ENCODE assay signal across 8 cellular contexts in the genomic region with DNA sequence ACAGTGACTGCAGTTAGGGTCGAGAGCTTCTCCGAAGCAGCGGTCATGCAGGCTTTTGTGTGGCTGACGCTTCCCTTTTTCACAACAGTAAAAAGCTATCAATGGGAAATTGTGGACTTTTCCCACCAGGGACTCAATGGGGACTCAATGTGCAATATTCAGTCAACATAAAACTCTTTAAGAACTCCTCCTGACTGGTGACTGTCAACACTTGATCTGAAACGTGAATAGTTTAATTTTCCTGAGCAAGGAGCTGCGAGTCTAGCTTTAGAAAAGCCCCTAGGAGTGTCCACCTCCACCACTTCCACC. TPM values are rescaled to one million over a fixed set of nuclear protein-coding genes. Genes with fewer than 3 reads are reported as not detected.
A peak's percentile ranks its signal among the peaks of the same experiment; 100 is the strongest.
DNase-seq lines count a peak whose midpoint lies in the region; ATAC-seq and TF ChIP-seq lines count a peak whose summit lies in the region.

No MANE protein-coding gene starts in this region.

- TF ChIP-seq POLR2A in gastrocnemius medialis (IDR thresholded peaks at IDR 0.05) = no peak

- H3K79me2 ChIP-seq in GM23338 (replicated peaks; ENCODE audit: insufficient read depth) = no peaks in the 10 kb centered on the region

- H3K4me1 ChIP-seq in GM23338 (ENCODE audit: insufficient read depth) (no peaks in the 10 kb centered on the region), gastrocnemius medialis (peaks cover 11 to 24% of the 10 kb centered on the region in 2 donors)

- H3K27me3 Mint-ChIP-seq in GM23338 (ENCODE audit: insufficient read depth, low read depth, poor library complexity) = peaks cover 34% of the 10 kb centered on the region

- H3K9me3 Mint-ChIP-seq in GM23338 = no peaks in the 10 kb centered on the region

- no peaks in the 10 kb centered on the region for H3K36me3 Mint-ChIP-seq in GM23338 (ENCODE audit: low read depth)

- peak overlapping the region; percentile 85 for H3K4me2 ChIP-seq in GM23338

- H2AFZ ChIP-seq in GM23338 = no peak overlapping the region

- H3K4me3 Mint-ChIP-seq in GM23338 = peak overlapping the region; percentile 52

- no peaks in the 10 kb centered on the region for H3K9me3 ChIP-seq in gastrocnemius medialis

- no peaks in the 10 kb centered on the region for H3F3A ChIP-seq in GM23338 (replicated peaks; ENCODE audit: low read depth)

- H4K20me1 ChIP-seq in GM23338 (replicated peaks; ENCODE audit: insufficient read depth) = peaks cover 9% of the 10 kb centered on the region; the same call in 1 of the 2 replicates

- no peaks in the 10 kb centered on the region for H3K36me3 ChIP-seq in GM23338 (ENCODE audit: insufficient read depth)
- peaks cover 0 to 7% of the 10 kb centered on the region in 2 donors for H3K36me3 ChIP-seq in gastrocnemius medialis

- H3K4me3 ChIP-seq in GM23338 (peak overlapping the region; percentile 75; the same call in 1 of the 2 replicates), epithelial cell of proximal tubule (ENCODE audit: low read depth, low read length) (peak overlapping the region; percentile 66), gastrocnemius medialis (peak overlapping the region; percentile 74 to 92 (median 85))

- no peaks in the 10 kb centered on the region for H3K9me2 ChIP-seq in GM23338 (ENCODE audit: insufficient read depth)

- intact Hi-C loops in gastrocnemius medialis (cut with DNase I; ENCODE audit: low total_unique reads) = loop anchor here (2.0 to 5.0 kb wide), 2 partner anchors 29 to 1121 kb away; a partner anchor contains a TSS

- TF ChIP-seq CTCF in GM23338 (conservative IDR thresholded peaks at IDR 0.05; ENCODE audit: low read depth in 2 of 2) (no peak), epithelial cell of proximal tubule (conservative IDR thresholded peaks at IDR 0.05; ENCODE audit: low read depth, low read length) (no peak), gastrocnemius medialis (IDR thresholded peaks at IDR 0.05 in 4 of 5, conservative IDR thresholded peaks at IDR 0.05 in 1 of 5) (no peak)

- H3K27ac ChIP-seq in GM23338 (ENCODE audit: low read depth) (no peak overlapping the region), gastrocnemius medialis (peak overlapping the region; percentile 84 to 94 (median 90))

- ATAC-seq in GM23338 = no peak
- ATAC-seq in gastrocnemius medialis = no peak
- no peak for ATAC-seq in GM18858 (IDR thresholded peaks at IDR 0.05; ENCODE audit: unreplicated experiment)

- H3K27me3 ChIP-seq in GM23338 (ENCODE audit: insufficient read depth) = peaks cover 32% of the 10 kb centered on the region
- H3K27me3 ChIP-seq in gastrocnemius medialis = peaks cover 16 to 22% (median 20%) of the 10 kb centered on the region in 3 donors

- H3K4me1 Mint-ChIP-seq in GM23338 = peaks cover 8% of the 10 kb centered on the region; the same call in 2 of the 3 replicates

- H3K27ac Mint-ChIP-seq in GM23338 = no peak overlapping the region

- DNase-seq in GM23338 (ENCODE audit: low spot score) = no peak
- DNase-seq in OCI-M1 (lab: John Stamatoyannopoulos, UW) = peak; percentile 38
- no peak for DNase-seq in epithelial cell of proximal tubule (ENCODE audit: low read depth)
- peak in 1 of 2 donors; percentile 4 for DNase-seq in gastrocnemius medialis
- no peak for DNase-seq in activated gamma-delta T cell (lab: John Stamatoyannopoulos, UW)
- DNase-seq in NCI-H2196 treated with DMSO at 0.1 percent for 48 hours (lab: John Stamatoyannopoulos, UW; ENCODE audit: unreplicated experiment) = no peak
- no peak for DNase-seq in GM03348 (ENCODE audit: low spot score)

- in situ Hi-C loops in gastrocnemius medialis (cut with MboI; ENCODE audit: low sequenced_read_pairs in 4 of 4) = no loop called here

TF ChIP-seq in GM23338, 12 proteins besides CTCF, POLR2A, EP300 and RAD21:
- TF ChIP-seq JUNB (IDR thresholded peaks at IDR 0.05; ENCODE audit: unreplicated experiment) = no peak
- no peak for TF ChIP-seq ZNF331 (CRISPR knock-in tag; IDR thresholded peaks at IDR 0.05; ENCODE audit: low read depth)
- TF ChIP-seq, protein P1, sequence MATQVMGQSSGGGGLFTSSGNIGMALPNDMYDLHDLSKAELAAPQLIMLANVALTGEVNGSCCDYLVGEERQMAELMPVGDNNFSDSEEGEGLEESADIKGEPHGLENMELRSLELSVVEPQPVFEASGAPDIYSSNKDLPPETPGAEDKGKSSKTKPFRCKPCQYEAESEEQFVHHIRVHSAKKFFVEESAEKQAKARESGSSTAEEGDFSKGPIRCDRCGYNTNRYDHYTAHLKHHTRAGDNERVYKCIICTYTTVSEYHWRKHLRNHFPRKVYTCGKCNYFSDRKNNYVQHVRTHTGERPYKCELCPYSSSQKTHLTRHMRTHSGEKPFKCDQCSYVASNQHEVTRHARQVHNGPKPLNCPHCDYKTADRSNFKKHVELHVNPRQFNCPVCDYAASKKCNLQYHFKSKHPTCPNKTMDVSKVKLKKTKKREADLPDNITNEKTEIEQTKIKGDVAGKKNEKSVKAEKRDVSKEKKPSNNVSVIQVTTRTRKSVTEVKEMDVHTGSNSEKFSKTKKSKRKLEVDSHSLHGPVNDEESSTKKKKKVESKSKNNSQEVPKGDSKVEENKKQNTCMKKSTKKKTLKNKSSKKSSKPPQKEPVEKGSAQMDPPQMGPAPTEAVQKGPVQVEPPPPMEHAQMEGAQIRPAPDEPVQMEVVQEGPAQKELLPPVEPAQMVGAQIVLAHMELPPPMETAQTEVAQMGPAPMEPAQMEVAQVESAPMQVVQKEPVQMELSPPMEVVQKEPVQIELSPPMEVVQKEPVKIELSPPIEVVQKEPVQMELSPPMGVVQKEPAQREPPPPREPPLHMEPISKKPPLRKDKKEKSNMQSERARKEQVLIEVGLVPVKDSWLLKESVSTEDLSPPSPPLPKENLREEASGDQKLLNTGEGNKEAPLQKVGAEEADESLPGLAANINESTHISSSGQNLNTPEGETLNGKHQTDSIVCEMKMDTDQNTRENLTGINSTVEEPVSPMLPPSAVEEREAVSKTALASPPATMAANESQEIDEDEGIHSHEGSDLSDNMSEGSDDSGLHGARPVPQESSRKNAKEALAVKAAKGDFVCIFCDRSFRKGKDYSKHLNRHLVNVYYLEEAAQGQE (IDR thresholded peaks at IDR 0.05; ENCODE audit: unreplicated experiment) = no peak
- TF ChIP-seq CREB1 (CRISPR knock-in tag; IDR thresholded peaks at IDR 0.05; ENCODE audit: low read depth) = no peak
- TF ChIP-seq ZNF114 (CRISPR knock-in tag; IDR thresholded peaks at IDR 0.05) = no peak
- TF ChIP-seq EZH2phosphoT487 (IDR thresholded peaks at IDR 0.05; ENCODE audit: unreplicated experiment) = no peak

RNA-seq across cellular contexts. Expression of a gene that starts 28.7 kb away (rescaled TPM):
- total RNA-seq in GM23338 (2014; rRNA removed; shearing (Covaris generic)) = 24.2 and 31.6 TPM in 2 replicates
- polyA plus RNA-seq in GM23338 (2016; fragmentation: Nextera tagmentation; extraction: Ambion mirVana) = 13.4 and 13.8 TPM in 2 replicates
- total RNA-seq in epithelial cell of proximal tubule = 23.8 and 27.2 TPM in 2 replicates
- total RNA-seq in gastrocnemius medialis = 10 to 100 TPM; 44.3 to 81.7 (median 54.0) TPM

RNA-seq across cellular contexts. Expression of a gene that starts 52.5 kb away (rescaled TPM):
- total RNA-seq in GM23338 (2014; rRNA removed; shearing (Covaris generic)) = 2.2 and 3.1 TPM in 2 replicates
- 0.39 and 0.75 TPM in 2 replicates for polyA plus RNA-seq in GM23338 (2016; fragmentation: Nextera tagmentation; extraction: Ambion mirVana)
- total RNA-seq in epithelial cell of proximal tubule = 1.3 and 3.2 TPM in 2 replicates
- total RNA-seq in gastrocnemius medialis = 1 to 10 TPM; 1.7 to 4.5 (median 2.9) TPM
